Comparison of ENCODE assay signal across 25 cellular contexts in the genomic region with DNA sequence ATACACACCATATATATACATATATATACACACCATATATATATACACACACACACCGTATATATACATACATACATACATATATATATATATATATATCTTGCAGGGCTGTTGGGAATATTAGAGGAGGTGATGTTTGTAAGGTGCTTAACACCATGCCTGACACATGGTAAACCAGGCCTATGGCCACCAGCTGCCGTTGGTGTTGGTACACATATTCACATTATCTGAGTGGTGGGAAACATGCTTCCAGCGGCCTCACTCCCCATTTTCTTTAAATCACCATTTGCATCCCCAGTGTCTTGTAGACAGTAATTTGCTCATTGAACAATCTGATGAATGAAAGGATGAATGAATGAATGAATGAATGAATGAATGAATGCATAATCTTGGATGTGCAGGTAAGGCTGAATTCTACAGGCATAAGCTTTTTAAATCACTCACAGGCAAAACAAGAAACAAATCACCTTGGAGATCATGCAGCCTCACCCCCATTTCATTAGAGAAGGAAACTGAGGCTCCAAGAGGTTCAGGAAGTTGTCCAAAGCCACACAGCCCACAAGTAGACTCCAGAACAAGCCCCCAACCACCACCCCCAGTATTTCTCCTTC.
DNase-seq lines count a peak whose midpoint lies in the region; ATAC-seq, FAIRE-seq and TF ChIP-seq lines count a peak whose summit lies in the region.
"Had no signal": no experiment of that assay in that cellular context is flagged by ENCODE, and none has a peak within 500 bp of the region (broad histone marks: within the 10 kb centered on the region; RNA-seq: fewer than 3 reads in every experiment).

No MANE protein-coding gene starts in this region.

- no peak for DNase-seq in K562 (ENCODE audit: extremely low read depth in 1 of 4, low spot score in 3 of 4)
- peak; percentile 3 for DNase-seq in islet precursor cell
- no peak for DNase-seq in urothelium cell line (ENCODE audit: low spot score)
- no peak for DNase-seq in GM12892 (ENCODE audit: insufficient read length)
- no peak for DNase-seq in uterus
- DNase-seq in NK-92 (lab: John Stamatoyannopoulos, UW; ENCODE audit: unreplicated experiment) = no peak
- DNase-seq: 8988T; ACHN; BE2C; C1 segment of cervical spinal cord; CD4-positive, alpha-beta memory T cell; CD4-positive, CD25-positive, alpha-beta regulatory T cell; CD8-positive, alpha-beta memory T cell; COR-L47; DMS153; DMS53; DMS79; DND-41; EL; GDM1 had no signal

- H3K9me3 ChIP-seq in K562 (replicated peaks; ENCODE audit: control insufficient read depth, insufficient read depth, low read depth, low read length) (no peaks in the 10 kb centered on the region), uterus (no peaks in the 10 kb centered on the region)
- H3K9me3 ChIP-seq: BE2C, BLaER1 had no signal

- WGBS in K562 (ENCODE audit: insufficient coverage, low coverage, missing lambda C conversion rate) = 0% methylated on average over 3 of the region's 3 CpGs

- H4K20me1 ChIP-seq in K562 (replicated peaks; ENCODE audit: control insufficient read depth, insufficient read depth, low read length) = no peaks in the 10 kb centered on the region
- H4K20me1 ChIP-seq: BLaER1 had no signal

- FAIRE-seq in K562 (lab: Jason Lieb, UNC) (no peak), urothelium cell line (lab: Jason Lieb, UNC) (peak; percentile 98), GM12892 (lab: Jason Lieb, UNC) (no peak)
- FAIRE-seq: GM12891, GM18507, GM19239 had no signal

- H3K27ac ChIP-seq in K562 (ENCODE audit: extremely low read depth, low read depth, low read length) (no peak overlapping the region), uterus (no peak overlapping the region)
- H3K27ac ChIP-seq: BLaER1 had no signal

- no peaks in the 10 kb centered on the region for H3K4me1 ChIP-seq in K562 (replicated peaks in 1 of 2; ENCODE audit: control insufficient read depth in 2 of 2, insufficient read depth in 2 of 2, low read length in 2 of 2)
- no peaks in the 10 kb centered on the region for H3K4me1 ChIP-seq in uterus
- H3K4me1 ChIP-seq: BE2C had no signal

- no TSS peak for BruUV-seq in K562 (replicated peaks; lab: Mats Ljungman, UMichigan)

- no peak for TF ChIP-seq RAD21 in K562 (CRISPR knock-in tag; conservative IDR thresholded peaks at IDR 0.05 in 1 of 2, IDR thresholded peaks at IDR 0.05 in 1 of 2)

- H3K4me3 ChIP-seq in K562 = no peak overlapping the region
- no peak overlapping the region for H3K4me3 ChIP-seq in uterus
- H3K4me3 ChIP-seq: BLaER1 had no signal

- H3K36me3 ChIP-seq in K562 (ENCODE audit: control insufficient read depth, insufficient read depth, low read length) (no peaks in the 10 kb centered on the region), uterus (no peaks in the 10 kb centered on the region)
- H3K36me3 ChIP-seq: BE2C, BLaER1 had no signal

- no peak overlapping the region for H2AFZ ChIP-seq in K562 (ENCODE audit: low read depth, low read length)

- no peaks in the 10 kb centered on the region for H3K79me2 ChIP-seq in K562 (ENCODE audit: control insufficient read depth, insufficient read depth, low read length)

- ATAC-seq in K562 (no peak), GM18867 (IDR thresholded peaks at IDR 0.05; ENCODE audit: unreplicated experiment) (no peak)

- no peaks in the 10 kb centered on the region for H3K9me1 ChIP-seq in K562 (ENCODE audit: control insufficient read depth, insufficient read depth, low read length)

- in situ Hi-C loops in K562 (cut with MboI) = no loop called here

- intact Hi-C loops in K562 (cut with micrococcal nuclease) (no loop called here), uterus (cut with DNase I; ENCODE audit: low total_unique reads) (no loop called here)

- no peak for TF ChIP-seq CTCF in K562 (IDR thresholded peaks at IDR 0.05 in 2 of 3, conservative IDR thresholded peaks at IDR 0.05 in 1 of 3; ENCODE audit: insufficient read depth in 2 of 3, low read depth in 1 of 3, low read length in 3 of 3)
- TF ChIP-seq CTCF in uterus (IDR thresholded peaks at IDR 0.05) = no peak

- POLR2A ChIA-PET in K562 (lab: Yijun Ruan, JAX) = no interaction called here

- TF ChIP-seq POLR2A in K562 (conservative IDR thresholded peaks at IDR 0.05) (no peak), GM12892 (IDR thresholded peaks at IDR 0.05; ENCODE audit: low read depth, low read length) (no peak), uterus (IDR thresholded peaks at IDR 0.05) (no peak)

- H3K27me3 ChIP-seq in K562 (ENCODE audit: control insufficient read depth in 2 of 2, insufficient read depth in 2 of 2, low read length in 2 of 2) (no peaks in the 10 kb centered on the region), uterus (no peaks in the 10 kb centered on the region)
- H3K27me3 ChIP-seq: BE2C, BLaER1 had no signal

- no peak overlapping the region for H3K4me2 ChIP-seq in K562 (ENCODE audit: insufficient read depth, low read length)
- H3K4me2 ChIP-seq: BLaER1 had no signal

- H3K9ac ChIP-seq in K562 (ENCODE audit: insufficient read depth in 1 of 2, low read depth in 2 of 2, low read length in 2 of 2) = no peak overlapping the region
- H3K9ac ChIP-seq: BLaER1 had no signal

- CTCF ChIA-PET in K562 (lab: Yijun Ruan, JAX; ENCODE audit: low intra/inter-chr PET ratio) = no interaction called here

- TF ChIP-seq EP300 in K562 (IDR thresholded peaks at IDR 0.05; ENCODE audit: low read length) = no peak

TF ChIP-seq in K562, 482 proteins besides CTCF, POLR2A, EP300 and RAD21:
- no peak for TF ChIP-seq PTTG1 (tag; IDR thresholded peaks at IDR 0.05; ENCODE audit: low read depth)
- peak; percentile 63; the same call in 1 of the 2 replicates for TF ChIP-seq ZNF24 (IDR thresholded peaks at IDR 0.05)
